8 cellular contexts compared by ENCODE assay signal in genomic region chr7:134986363-134987231, GRCh38. TPM values are rescaled to one million over a fixed set of nuclear protein-coding genes. Genes with fewer than 3 reads are reported as not detected.
DNase-seq lines count a peak whose midpoint lies in the region; ATAC-seq and TF ChIP-seq lines count a peak whose summit lies in the region.

TSS of gene AGBL3 (plus strand) at chr7:134986508. CDS start at chr7:134987934, 1,426 bp downstream.

- dilution Hi-C loops in mammary epithelial cell (cut with HindIII; ENCODE audit: low sequenced_read_pairs), result no loop called here

- ATAC-seq in GM18867 (IDR thresholded peaks at IDR 0.05; ENCODE audit: unreplicated experiment), result peak; percentile 93
- peak; percentile 93 for ATAC-seq in HG03103 (IDR thresholded peaks at IDR 0.05; ENCODE audit: low read depth, unreplicated experiment)

- no peaks in the 10 kb centered on the region for H3K36me3 ChIP-seq in mammary epithelial cell (ENCODE audit: insufficient read depth, low read length)
- no peaks in the 10 kb centered on the region for H3K36me3 ChIP-seq in smooth muscle cell (ENCODE audit: low read depth)

- H3K9me3 ChIP-seq in mammary epithelial cell (replicated peaks; ENCODE audit: insufficient read depth, low read length), result no peaks in the 10 kb centered on the region
- H3K9me3 ChIP-seq in smooth muscle cell (replicated peaks; ENCODE audit: low read depth), result no peaks in the 10 kb centered on the region

- intact Hi-C loops in mammary epithelial cell (cut with micrococcal nuclease), result loop anchor here (10.0 kb wide), 1 partner anchor 188 kb away; the partner anchor contains the start of gene CYREN

- 1% methylated on average over 38 of the region's 69 CpGs for WGBS in mammary epithelial cell (ENCODE audit: low coverage, missing lambda C conversion rate)
- 2% methylated on average over 65 of the region's 69 CpGs for WGBS in smooth muscle cell (ENCODE audit: low lambda C conversion rate)

- peak within 1 kb of the TSS; percentile 74 for H3K9ac ChIP-seq in mammary epithelial cell (ENCODE audit: insufficient read depth, low read length)
- peak within 1 kb of the TSS; percentile 79 for H3K9ac ChIP-seq in smooth muscle cell (ENCODE audit: low read depth)

- peak within 1 kb of the TSS; percentile 96 for H2AFZ ChIP-seq in mammary epithelial cell (ENCODE audit: low read depth, low read length)
- peak within 1 kb of the TSS; percentile 60 for H2AFZ ChIP-seq in smooth muscle cell (ENCODE audit: low read depth)

- H3K4me1 ChIP-seq in mammary epithelial cell (ENCODE audit: insufficient read depth, low read length), result no peaks in the 10 kb centered on the region
- H3K4me1 ChIP-seq in smooth muscle cell (ENCODE audit: low read depth), result peaks cover 17% of the 10 kb centered on the region

- peak; percentile 72 for TF ChIP-seq CTCF in VCaP (conservative IDR thresholded peaks at IDR 0.05)
- peak; percentile 28 to 72 for TF ChIP-seq CTCF in mammary epithelial cell (conservative IDR thresholded peaks at IDR 0.05 in 1 of 2, IDR thresholded peaks at IDR 0.05 in 1 of 2; ENCODE audit: extremely low read depth in 1 of 2, insufficient read depth in 1 of 2, low read depth in 1 of 2, low read length in 2 of 2)
- peak; percentile 50 for TF ChIP-seq CTCF in smooth muscle cell (IDR thresholded peaks at IDR 0.05; ENCODE audit: borderline replicate concordance, insufficient read depth, poor library complexity, severe bottlenecking)

- DNase-seq in ACHN, result peak; percentile 99
- DNase-seq in NCI-H2171 (lab: John Stamatoyannopoulos, UW), result peak; percentile 95
- DNase-seq in mammary epithelial cell, result peak; percentile 88
- DNase-seq in iPS-NIHi7 (ENCODE audit: extremely low spot score), result peak; percentile 98
- DNase-seq in smooth muscle cell (lab: John Stamatoyannopoulos, UW; ENCODE audit: unreplicated experiment), result peak; percentile 63

- H3K4me2 ChIP-seq in mammary epithelial cell (ENCODE audit: insufficient read depth, low read depth, low read length) (peak within 1 kb of the TSS; percentile 95), smooth muscle cell (peak within 1 kb of the TSS; percentile 94)

- H3K27me3 ChIP-seq in mammary epithelial cell (ENCODE audit: insufficient read depth, low read length), result no peaks in the 10 kb centered on the region
- no peaks in the 10 kb centered on the region for H3K27me3 ChIP-seq in smooth muscle cell (ENCODE audit: low read depth)

- BruUV-seq in mammary epithelial cell (replicated peaks; lab: Mats Ljungman, UMichigan), result TSS peak; percentile 36

- CTCF ChIA-PET in mammary epithelial cell (lab: Charles Lee; ENCODE audit: low non-redundant PET), result interaction anchor here (0.6 kb wide), 4 partner anchors 118 to 295 kb away, joined by 3 to 13 read pairs (median 6); no protein-coding TSS in a partner anchor

- H3K79me2 ChIP-seq in mammary epithelial cell (ENCODE audit: insufficient read depth, low read length) (peaks cover 10% of the 10 kb centered on the region), smooth muscle cell (ENCODE audit: low read depth) (peaks cover 29% of the 10 kb centered on the region)

- peak within 1 kb of the TSS; percentile 70 to 86 (median 71) for H3K4me3 ChIP-seq in mammary epithelial cell (replicated peaks in 1 of 3; ENCODE audit: insufficient read depth in 1 of 3, low read depth in 2 of 3, low read length in 3 of 3)
- H3K4me3 ChIP-seq in smooth muscle cell, result peak within 1 kb of the TSS; percentile 91

- H3K27ac ChIP-seq in VCaP (peak within 1 kb of the TSS; percentile 90), mammary epithelial cell (ENCODE audit: insufficient read depth, low read depth, low read length) (peak within 1 kb of the TSS; percentile 64), smooth muscle cell (ENCODE audit: low read depth) (peak within 1 kb of the TSS; percentile 33)

- no peaks in the 10 kb centered on the region for H3F3A ChIP-seq in smooth muscle cell (ENCODE audit: low read depth)

- no peaks in the 10 kb centered on the region for H4K20me1 ChIP-seq in mammary epithelial cell (ENCODE audit: insufficient read depth, low read length)
- H4K20me1 ChIP-seq in smooth muscle cell (ENCODE audit: low read depth), result no peaks in the 10 kb centered on the region

- in situ Hi-C loops in ACHN (cut with HindIII; ENCODE audit: low pct_ligation_motif_present, low pct_unique_long_range_greater_than_20kb, low sequenced_read_pairs), result loop anchor here (25.0 kb wide), 1 partner anchor 176 kb away; the partner anchor contains the start of gene CYREN
- in situ Hi-C loops in mammary epithelial cell (cut with MboI; ENCODE audit: low sequenced_read_pairs in 2 of 2), result loop anchor here in 1 of 2 donors (25.0 kb wide), 1 partner anchor 176 kb away; the partner anchor contains the start of gene CYREN

RNA-seq across cellular contexts. Expression of gene AGBL3, which starts in this region (rescaled TPM):
- total RNA-seq in mammary epithelial cell (1 to 10 TPM in 1 of 2 donors, under 1 TPM in 1; 0.61 to 1.2 TPM), smooth muscle cell (2.5 and 5.1 TPM in 2 replicates)
- polyA plus RNA-seq in mammary epithelial cell (0.42 TPM), smooth muscle cell (0.23 and 0.48 TPM in 2 replicates)
- not detected for polyA minus RNA-seq in mammary epithelial cell

Comparison
In these comparisons a context has a peak if more than half of its experiments do, and no peak if none do; other contexts are left out.
1. Peak in every context shown above with its lines: DNase-seq, ATAC-seq, H3K4me3 ChIP-seq and H3K27ac ChIP-seq.
2. H3K27ac ChIP-seq: peak in every context shown above with its lines; median percentile 90 in VCaP; 64 in mammary epithelial cell; 33 in smooth muscle cell.